Comparison of ENCODE assay signal across 8 cellular contexts in the genomic region with DNA sequence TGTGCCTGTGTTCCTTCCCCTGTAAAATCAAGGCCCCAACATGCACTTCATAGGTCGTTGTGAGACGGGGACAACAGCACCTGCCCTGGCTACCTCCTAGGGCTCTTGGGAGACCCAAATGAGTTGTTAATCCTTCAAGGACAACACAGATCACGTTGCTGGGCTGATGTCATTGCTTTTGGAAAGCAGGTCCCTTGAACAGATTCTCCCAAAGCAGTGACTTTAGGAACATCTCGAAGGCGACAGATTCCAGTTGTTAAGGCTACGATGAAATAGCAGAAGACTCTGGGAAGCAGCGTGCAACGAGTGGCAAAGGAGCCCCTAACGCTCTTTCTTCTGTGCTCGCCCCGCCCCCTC.
DNase-seq lines count a peak whose midpoint lies in the region; ATAC-seq and TF ChIP-seq lines count a peak whose summit lies in the region.

No MANE protein-coding gene starts in this region.

- peaks cover 52% of the 10 kb centered on the region for H3K27me3 Mint-ChIP-seq in activated naive CD4-positive, alpha-beta T cell treated with anti-CD3 and anti-CD28 coated beads, Interleukin-2, amount 10 ng/mL, durations not matched to agents 7 days and 5 days
- no peaks in the 10 kb centered on the region for H3K27me3 Mint-ChIP-seq in stimulated activated naive CD8-positive, alpha-beta T cell treated with anti-CD3 and anti-CD28 coated beads, Interleukin-15, amount 100 ng/mL, for 72 hours

- H3K4me1 ChIP-seq in OCI-LY1 (ENCODE audit: insufficient read depth, low read length, severe bottlenecking), result peaks cover 9% of the 10 kb centered on the region

- DNase-seq in activated naive CD4-positive, alpha-beta T cell treated with anti-CD3 and anti-CD28 coated beads, Interleukin-2, amount 10 ng/mL, durations not matched to agents 7 days and 5 days, result no peak
- DNase-seq in activated naive CD4-positive, alpha-beta T cell (lab: John Stamatoyannopoulos, UW), result no peak
- DNase-seq in fibroblast of mammary gland (ENCODE audit: low read depth) (peak; percentile 15), NCI-H2081 treated with DMSO at 0.1 percent for 48 hours (lab: John Stamatoyannopoulos, UW) (no peak), T-helper 9 cell (no peak)
- DNase-seq in stimulated activated naive CD8-positive, alpha-beta T cell treated with anti-CD3 and anti-CD28 coated beads, Interleukin-15, amount 100 ng/mL, for 72 hours, result no peak

- H3K4me1 Mint-ChIP-seq in activated naive CD4-positive, alpha-beta T cell treated with anti-CD3 and anti-CD28 coated beads, Interleukin-2, amount 10 ng/mL, durations not matched to agents 7 days and 5 days, result peaks cover 23% of the 10 kb centered on the region
- H3K4me1 Mint-ChIP-seq in stimulated activated naive CD8-positive, alpha-beta T cell treated with anti-CD3 and anti-CD28 coated beads, Interleukin-15, amount 100 ng/mL, for 72 hours, result peaks cover 43% of the 10 kb centered on the region

- H3F3A ChIP-seq in OCI-LY1 (ENCODE audit: insufficient read depth, low read length), result no peaks in the 10 kb centered on the region

- H3K27ac Mint-ChIP-seq in activated naive CD4-positive, alpha-beta T cell treated with anti-CD3 and anti-CD28 coated beads, Interleukin-2, amount 10 ng/mL, durations not matched to agents 7 days and 5 days, result no peak overlapping the region
- H3K27ac Mint-ChIP-seq in stimulated activated naive CD8-positive, alpha-beta T cell treated with anti-CD3 and anti-CD28 coated beads, Interleukin-15, amount 100 ng/mL, for 72 hours, result no peak overlapping the region

- no peak for TF ChIP-seq CTCF in OCI-LY1 (IDR thresholded peaks at IDR 0.05; ENCODE audit: low read length)
- no peak for TF ChIP-seq CTCF in fibroblast of mammary gland (conservative IDR thresholded peaks at IDR 0.05; ENCODE audit: control insufficient read depth, insufficient read depth, low read depth, low read length)

- no peaks in the 10 kb centered on the region for H4K20me1 ChIP-seq in OCI-LY1 (ENCODE audit: insufficient read depth, low read length)

- no peaks in the 10 kb centered on the region for H3K36me3 Mint-ChIP-seq in activated naive CD4-positive, alpha-beta T cell treated with anti-CD3 and anti-CD28 coated beads, Interleukin-2, amount 10 ng/mL, durations not matched to agents 7 days and 5 days

- no peak overlapping the region for H3K27ac ChIP-seq in OCI-LY1 (ENCODE audit: low read depth, low read length, poor library complexity, severe bottlenecking)

- H3K4me3 ChIP-seq in OCI-LY1 (ENCODE audit: low read depth, low read length, poor library complexity, severe bottlenecking) (peak overlapping the region; percentile 52), fibroblast of mammary gland (ENCODE audit: control insufficient read depth, low read depth, low read length) (no peak overlapping the region)

- H3K9ac ChIP-seq in OCI-LY1 (ENCODE audit: low read length), result no peak overlapping the region

- no peak overlapping the region for H2AFZ ChIP-seq in OCI-LY1 (ENCODE audit: low read length)

- ATAC-seq in stimulated activated naive CD8-positive, alpha-beta T cell treated with anti-CD3 and anti-CD28 coated beads, Interleukin-15, amount 100 ng/mL, for 72 hours, result peak; percentile 37
- ATAC-seq in GM19452 (IDR thresholded peaks at IDR 0.05; ENCODE audit: unreplicated experiment), result no peak

- peak overlapping the region; percentile 92 for H3K4me2 ChIP-seq in OCI-LY1 (ENCODE audit: low read length)

- peak overlapping the region; percentile 66 for H3K4me3 Mint-ChIP-seq in activated naive CD4-positive, alpha-beta T cell treated with anti-CD3 and anti-CD28 coated beads, Interleukin-2, amount 10 ng/mL, durations not matched to agents 7 days and 5 days
- peak overlapping the region; percentile 93 to 98 for H3K4me3 Mint-ChIP-seq in stimulated activated naive CD8-positive, alpha-beta T cell treated with anti-CD3 and anti-CD28 coated beads, Interleukin-15, amount 100 ng/mL, for 72 hours

- CTCF ChIA-PET in activated naive CD4-positive, alpha-beta T cell treated with anti-CD3 and anti-CD28 coated beads, Interleukin-2, amount 10 ng/mL, durations not matched to agents 7 days and 5 days (lab: Charles Lee), result interaction anchor here (1.1 to 1.4 kb wide), 3 partner anchors 25 to 257 kb away, joined by 3 to 5 read pairs (median 4); no protein-coding TSS in a partner anchor

- peaks cover 2% of the 10 kb centered on the region for H3K9me3 Mint-ChIP-seq in activated naive CD4-positive, alpha-beta T cell treated with anti-CD3 and anti-CD28 coated beads, Interleukin-2, amount 10 ng/mL, durations not matched to agents 7 days and 5 days
- no peaks in the 10 kb centered on the region for H3K9me3 Mint-ChIP-seq in stimulated activated naive CD8-positive, alpha-beta T cell treated with anti-CD3 and anti-CD28 coated beads, Interleukin-15, amount 100 ng/mL, for 72 hours

- no peaks in the 10 kb centered on the region for H3K9me2 ChIP-seq in OCI-LY1 (ENCODE audit: low read depth, low read length)

- H3K9me3 ChIP-seq in OCI-LY1 (ENCODE audit: low read length), result no peaks in the 10 kb centered on the region

- H3K79me2 ChIP-seq in OCI-LY1 (ENCODE audit: insufficient read depth, low read length), result no peaks in the 10 kb centered on the region

- H3K27me3 ChIP-seq in OCI-LY1 (ENCODE audit: insufficient read depth, low read length), result no peaks in the 10 kb centered on the region; the same call in 1 of the 2 replicates

- no peaks in the 10 kb centered on the region for H3K36me3 ChIP-seq in OCI-LY1 (ENCODE audit: insufficient read depth, low read length)
